Comparison of ENCODE assay signal across 8 cellular contexts in genomic region chr19:15378529-15379082, GRCh38. TPM values are rescaled to one million over a fixed set of nuclear protein-coding genes. Genes with fewer than 3 reads are reported as not detected.
A peak's percentile ranks its signal among the peaks of the same experiment; 100 is the strongest.
DNase-seq lines count a peak whose midpoint lies in the region; ATAC-seq and TF ChIP-seq lines count a peak whose summit lies in the region.

No MANE protein-coding gene starts in this region.

- H3K4me1 ChIP-seq in heart right ventricle = peaks cover 33 to 57% (median 54%) of the 10 kb centered on the region in 9 donors
- H3K4me1 ChIP-seq in prostate gland (replicated peaks) = peaks cover 17% of the 10 kb centered on the region

- H3K27me3 ChIP-seq in heart right ventricle (no peaks in the 10 kb centered on the region), prostate gland (replicated peaks; ENCODE audit: insufficient read depth) (no peaks in the 10 kb centered on the region)

- H3K9me3 Mint-ChIP-seq in activated naive CD8-positive, alpha-beta T cell treated with anti-CD3 and anti-CD28 coated beads, Interleukin-2, amount 50 U/mL, for 24 hours = no peaks in the 10 kb centered on the region

- H3K36me3 ChIP-seq in heart right ventricle = peaks cover 0 to 27% (median 0%) of the 10 kb centered on the region in 9 donors
- H3K36me3 ChIP-seq in prostate gland = no peaks in the 10 kb centered on the region

- H3K9me3 ChIP-seq in heart right ventricle (no peaks in the 10 kb centered on the region), prostate gland (no peaks in the 10 kb centered on the region)

- H3K4me3 ChIP-seq in heart right ventricle (peak overlapping the region; percentile 58 to 99 (median 90)), prostate gland (peak overlapping the region; percentile 80 to 94)

- ATAC-seq in activated naive CD8-positive, alpha-beta T cell treated with anti-CD3 and anti-CD28 coated beads, Interleukin-2, amount 50 U/mL, for 24 hours = no peak
- ATAC-seq in heart right ventricle (peak in 1 of 8 donors; percentile 22), GM19035 (IDR thresholded peaks at IDR 0.05; ENCODE audit: unreplicated experiment) (no peak), GM18861 (IDR thresholded peaks at IDR 0.05; ENCODE audit: unreplicated experiment) (no peak)

- peaks cover 20% of the 10 kb centered on the region for H3K36me3 Mint-ChIP-seq in activated naive CD8-positive, alpha-beta T cell treated with anti-CD3 and anti-CD28 coated beads, Interleukin-2, amount 50 U/mL, for 24 hours (ENCODE audit: low read depth)

- H3K27ac ChIP-seq in heart right ventricle (peak overlapping the region; percentile 93 to 99 (median 98)), prostate gland (peak overlapping the region; percentile 92 to 96)

- WGBS in heart right ventricle, 2 donors = 0 to 1% methylated on average over 22 of the region's 22 CpGs
- WGBS in prostate gland = under 1% methylated on average over 22 of the region's 22 CpGs

- peak overlapping the region; percentile 95 for H3K27ac Mint-ChIP-seq in activated naive CD8-positive, alpha-beta T cell treated with anti-CD3 and anti-CD28 coated beads, Interleukin-2, amount 50 U/mL, for 24 hours

- TF ChIP-seq CTCF in heart right ventricle (IDR thresholded peaks at IDR 0.05) (no peak), prostate gland (IDR thresholded peaks at IDR 0.05) (no peak)

- H3K27me3 Mint-ChIP-seq in activated naive CD8-positive, alpha-beta T cell treated with anti-CD3 and anti-CD28 coated beads, Interleukin-2, amount 50 U/mL, for 24 hours = peaks cover 2% of the 10 kb centered on the region

- peaks cover 48% of the 10 kb centered on the region for H3K4me1 Mint-ChIP-seq in activated naive CD8-positive, alpha-beta T cell treated with anti-CD3 and anti-CD28 coated beads, Interleukin-2, amount 50 U/mL, for 24 hours

- peak overlapping the region; percentile 95 for H3K4me3 Mint-ChIP-seq in activated naive CD8-positive, alpha-beta T cell treated with anti-CD3 and anti-CD28 coated beads, Interleukin-2, amount 50 U/mL, for 24 hours

- peak; percentile 59 for DNase-seq in COLO668 (lab: John Stamatoyannopoulos, UW; ENCODE audit: unreplicated experiment)
- DNase-seq in HS-27A (ENCODE audit: low read depth) = peak; percentile 17
- peak; percentile 58 for DNase-seq in activated naive CD8-positive, alpha-beta T cell treated with anti-CD3 and anti-CD28 coated beads, Interleukin-2, amount 50 U/mL, for 24 hours
- DNase-seq in heart right ventricle = no peak
- peak; percentile 45 for DNase-seq in prostate gland (ENCODE audit: low spot score)

- TF ChIP-seq POLR2A in Raji (IDR thresholded peaks at IDR 0.05; ENCODE audit: insufficient read depth, low read depth, low read length) (peak; percentile 44; the same call in 1 of the 2 replicates), prostate gland (IDR thresholded peaks at IDR 0.05) (no peak)

- intact Hi-C loops in heart right ventricle (cut with DNase I) (loop anchor here in 5 of 10 donors (2.0 to 10.0 kb wide), 9 partner anchors 39 to 176 kb away; partner anchors contain the start of genes AKAP8L (in 2 of the 5), BRD4 (in 2 of the 5) and WIZ (in 1 of the 5)), prostate gland (cut with DNase I) (loop anchor here (5.0 kb wide), 2 partner anchors 54 to 111 kb away; no protein-coding TSS in a partner anchor)

RNA-seq across cellular contexts. Expression of gene AKAP8, which starts 1.0 kb away (rescaled TPM):
- 10 to 100 TPM; 15.7 to 32.2 (median 18.6) TPM for total RNA-seq in heart right ventricle
- 10 to 100 TPM; 12.8 to 21.8 TPM for polyA plus RNA-seq in heart right ventricle
- total RNA-seq in prostate gland = 10 to 100 TPM; 30.3 to 34.2 TPM

RNA-seq across cellular contexts. Expression of gene AKAP8L, which starts 40.2 kb away (rescaled TPM):
- total RNA-seq in heart right ventricle (100 to 1,000 TPM in 1 of 10 donors, 10 to 100 TPM in 9; 45.2 to 101 (median 63.1) TPM), prostate gland (100 to 1,000 TPM; 107 to 269 TPM)
- polyA plus RNA-seq in heart right ventricle = 100 to 1,000 TPM in 1 of 2 donors, 10 to 100 TPM in 1; 53.6 to 140 TPM

RNA-seq across cellular contexts. Expression of gene BRD4, which starts 46.3 kb away (rescaled TPM):
- total RNA-seq in heart right ventricle (10 to 100 TPM; 51.6 to 85.1 (median 54.7) TPM), prostate gland (10 to 100 TPM; 45.6 to 76.0 TPM)
- 10 to 100 TPM; 31.2 to 34.8 TPM for polyA plus RNA-seq in heart right ventricle

Comparison
In these comparisons a context has a peak if more than half of its experiments do, and no peak if none do; other contexts are left out.
1. DNase-seq: peak in COLO668 (single experiment), HS-27A (single experiment), activated naive CD8-positive, alpha-beta T cell treated with anti-CD3 and anti-CD28 coated beads, Interleukin-2, amount 50 U/mL, for 24 hours (single experiment) and prostate gland (single experiment); none in heart right ventricle (0 of 2).